ENCODE assay signal across 9 cellular contexts in the genomic region with DNA sequence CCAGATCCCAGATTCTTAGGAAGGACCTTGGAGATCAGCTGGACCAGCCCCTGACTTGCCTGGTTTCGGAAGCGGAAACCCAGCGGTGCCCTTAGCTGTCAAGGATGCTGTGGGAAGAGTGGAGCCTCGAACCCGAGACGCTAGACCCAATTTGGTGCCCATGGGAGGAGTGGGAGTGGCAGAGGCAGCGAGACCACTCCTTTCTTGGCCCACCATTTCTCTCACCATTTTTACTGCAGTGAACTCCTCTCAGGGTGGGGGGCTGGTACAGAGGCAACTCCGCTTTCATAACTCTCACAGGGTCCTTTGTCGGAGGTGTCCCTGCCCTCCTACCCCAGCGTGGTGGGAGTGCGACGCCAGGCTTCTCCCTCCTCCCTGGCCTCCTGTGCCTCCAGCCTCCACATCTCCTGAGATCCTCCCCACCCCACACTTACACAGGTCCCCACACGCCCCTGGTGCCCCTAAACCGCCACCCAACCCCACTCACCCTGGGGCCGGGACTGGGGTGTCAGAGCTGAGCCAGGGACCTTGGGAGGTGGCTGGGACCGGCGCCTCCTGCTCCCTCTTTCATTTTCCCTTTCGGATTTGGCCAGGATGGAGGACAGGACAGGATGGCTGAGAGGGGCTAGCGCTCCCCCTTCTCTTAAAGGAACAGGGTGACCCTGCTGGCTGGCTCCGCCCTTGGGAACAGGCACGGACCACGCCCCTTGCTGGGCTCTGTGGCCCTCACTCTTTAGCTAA. TPM values are rescaled to one million over a fixed set of nuclear protein-coding genes. Genes with fewer than 3 reads are reported as not detected.
A peak's percentile ranks its signal among the peaks of the same experiment; 100 is the strongest.
DNase-seq lines count a peak whose midpoint lies in the region; TF ChIP-seq lines count a peak whose summit lies in the region.
"Had no signal": no experiment of that assay in that cellular context is flagged by ENCODE, and none has a peak within 500 bp of the region (broad histone marks: within the 10 kb centered on the region; RNA-seq: fewer than 3 reads in every experiment).

A gene with protein sequence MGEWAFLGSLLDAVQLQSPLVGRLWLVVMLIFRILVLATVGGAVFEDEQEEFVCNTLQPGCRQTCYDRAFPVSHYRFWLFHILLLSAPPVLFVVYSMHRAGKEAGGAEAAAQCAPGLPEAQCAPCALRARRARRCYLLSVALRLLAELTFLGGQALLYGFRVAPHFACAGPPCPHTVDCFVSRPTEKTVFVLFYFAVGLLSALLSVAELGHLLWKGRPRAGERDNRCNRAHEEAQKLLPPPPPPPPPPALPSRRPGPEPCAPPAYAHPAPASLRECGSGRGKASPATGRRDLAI (minus strand): TSS at position 617 of the 741 bp plus-strand sequence. CDS start 922 bp downstream, outside the sequence.

- no peaks in the 10 kb centered on the region for H3K9me3 ChIP-seq in A673 (ENCODE audit: low read depth, low read length, poor library complexity, severe bottlenecking)
- H3K9me3 ChIP-seq in HAP-1 = no peaks in the 10 kb centered on the region
- H3K9me3 ChIP-seq in muscle layer of colon (ENCODE audit: low read length) = no peaks in the 10 kb centered on the region

- H3K27ac ChIP-seq in A673 (ENCODE audit: low read depth, low read length, poor library complexity, severe bottlenecking) (no peak within 1 kb of the TSS), muscle layer of colon (ENCODE audit: low read depth, low read length) (no peak within 1 kb of the TSS)

- no peaks in the 10 kb centered on the region for H3K9me3 Mint-ChIP-seq in dendritic cell treated with granulocyte-macrophage colony-stimulating factor and Interleukin-4, amounts not matched to agents 40 ng/mL and 50 ng/mL, for 4 days

- H3K9ac ChIP-seq in muscle layer of colon (ENCODE audit: low read length) = no peak within 1 kb of the TSS

- H3K4me1 ChIP-seq in A673 (ENCODE audit: insufficient read depth, low read length, poor library complexity, severe bottlenecking) (no peaks in the 10 kb centered on the region), HAP-1 (no peaks in the 10 kb centered on the region), muscle layer of colon (ENCODE audit: insufficient read depth, low read length) (peaks cover 3% of the 10 kb centered on the region)

- CTCF ChIA-PET in A673 (lab: Charles Lee) = no interaction called here

- intact Hi-C loops in A673 (cut with micrococcal nuclease; ENCODE audit: unreplicated experiment) = no loop called here
- intact Hi-C loops in dendritic cell treated with granulocyte-macrophage colony-stimulating factor and Interleukin-4, amounts not matched to agents 40 ng/mL and 50 ng/mL, for 4 days (cut with micrococcal nuclease) = no loop called here

- H3K4me3 Mint-ChIP-seq in dendritic cell treated with granulocyte-macrophage colony-stimulating factor and Interleukin-4, amounts not matched to agents 40 ng/mL and 50 ng/mL, for 4 days = peak within 1 kb of the TSS; percentile 76

- H3K4me3 ChIP-seq in A673 (ENCODE audit: low read depth, low read length, poor library complexity, severe bottlenecking) (peak within 1 kb of the TSS; percentile 42), HAP-1 (peak within 1 kb of the TSS; percentile 33), muscle layer of colon (ENCODE audit: low read depth in 1 of 2, low read length in 2 of 2) (peak within 1 kb of the TSS; percentile 41 to 54)

- DNase-seq in A673 (ENCODE audit: low spot score) (no peak), HAP-1 (ENCODE audit: low spot score in 2 of 2) (no peak), SK-N-DZ (ENCODE audit: low spot score) (no peak), H4 (ENCODE audit: low spot score) (no peak), KG1 (lab: John Stamatoyannopoulos, UW) (no peak)
- DNase-seq in stimulated activated CD4-positive, alpha-beta T cell treated with anti-CD3 and anti-CD28 coated beads, Interleukin-1b, Interleukin-23, amount 100 ng/mL, for 48 hours = no peak
- DNase-seq: NCI-H187 had no signal

- H3K36me3 Mint-ChIP-seq in dendritic cell treated with granulocyte-macrophage colony-stimulating factor and Interleukin-4, amounts not matched to agents 40 ng/mL and 50 ng/mL, for 4 days (ENCODE audit: low read depth) = no peaks in the 10 kb centered on the region

- in situ Hi-C loops in HAP-1 (cut with MboI; ENCODE audit: low sequenced_read_pairs) = loop anchor here (5.0 kb wide), 1 partner anchor 168 kb away; no protein-coding TSS in a partner anchor

- H3K27me3 ChIP-seq in A673 (replicated peaks; ENCODE audit: insufficient read depth, low read depth, low read length, poor library complexity) = no peaks in the 10 kb centered on the region
- H3K27me3 ChIP-seq in HAP-1 (ENCODE audit: low read depth) = no peaks in the 10 kb centered on the region
- H3K27me3 ChIP-seq in muscle layer of colon (ENCODE audit: control insufficient read depth in 1 of 2, insufficient read depth in 2 of 2, low read length in 2 of 2) = peaks cover 0 to 7% of the 10 kb centered on the region in 2 donors

- POLR2A ChIA-PET in A673 (lab: Charles Lee; ENCODE audit: low non-redundant PET) = interaction anchor here (0.6 kb wide), 1 partner anchor 26 kb away, joined by 5 read pairs; no protein-coding TSS in a partner anchor

- no peak within 1 kb of the TSS for H3K27ac Mint-ChIP-seq in dendritic cell treated with granulocyte-macrophage colony-stimulating factor and Interleukin-4, amounts not matched to agents 40 ng/mL and 50 ng/mL, for 4 days

- TF ChIP-seq CTCF in A673 (conservative IDR thresholded peaks at IDR 0.05; ENCODE audit: low read depth, low read length) = no peak

- peaks cover 47% of the 10 kb centered on the region for H3K27me3 Mint-ChIP-seq in dendritic cell treated with granulocyte-macrophage colony-stimulating factor and Interleukin-4, amounts not matched to agents 40 ng/mL and 50 ng/mL, for 4 days

- H3K36me3 ChIP-seq in A673 (ENCODE audit: insufficient read depth, low read length, poor library complexity, severe bottlenecking) (no peaks in the 10 kb centered on the region), HAP-1 (replicated peaks) (no peaks in the 10 kb centered on the region), muscle layer of colon (ENCODE audit: insufficient read depth, low read length) (no peaks in the 10 kb centered on the region)

- BruUV-seq in A673 (replicated peaks; lab: Mats Ljungman, UMichigan) = no TSS peak

- H3K4me1 Mint-ChIP-seq in dendritic cell treated with granulocyte-macrophage colony-stimulating factor and Interleukin-4, amounts not matched to agents 40 ng/mL and 50 ng/mL, for 4 days (ENCODE audit: low read depth) = peaks cover 22% of the 10 kb centered on the region

RNA-seq across cellular contexts. Expression of the gene that starts here (rescaled TPM):
- total RNA-seq in A673 (2021) = not detected in 2 replicates
- polyA plus RNA-seq in SK-N-DZ (2014; cell fraction: cytosol; rRNA removed) = 0.30 TPM in 1 of 2 replicates, not detected in the other
- polyA plus RNA-seq in SK-N-DZ (2014; cell fraction: nucleus; rRNA removed) = not detected in 2 replicates
- total RNA-seq in H4 (2014; rRNA removed; shearing (Covaris generic)) = not detected in 2 replicates
